9 cellular contexts compared by ENCODE assay signal in genomic region chr2:241560181-241560882, GRCh38. TPM values are rescaled to one million over a fixed set of nuclear protein-coding genes. Genes with fewer than 3 reads are reported as not detected.
DNase-seq lines count a peak whose midpoint lies in the region; ATAC-seq and TF ChIP-seq lines count a peak whose summit lies in the region.
"Had no signal": no experiment of that assay in that cellular context is flagged by ENCODE, and none has a peak within 500 bp of the region (broad histone marks: within the 10 kb centered on the region; RNA-seq: fewer than 3 reads in every experiment).

No MANE protein-coding gene starts in this region.

- no peaks in the 10 kb centered on the region for H3K9me2 ChIP-seq in PC-3 (replicated peaks; ENCODE audit: low read length)

- in situ Hi-C loops in KBM-7 (cut with MboI; ENCODE audit: low pct_unique_long_range_greater_than_20kb, low sequenced_read_pairs): no loop called here

- no peaks in the 10 kb centered on the region for H3K9me3 ChIP-seq in PC-3 (ENCODE audit: low read length)
- H3K9me3 ChIP-seq: neutrophil had no signal

- POLR2A ChIA-PET in AG04449 (lab: Yijun Ruan, JAX): interaction anchor here (0.6 to 2.0 kb wide), 6 partner anchors 13 to 709 kb away, joined by 3 to 12 read pairs (median 4); no protein-coding TSS in a partner anchor
- POLR2A ChIA-PET in PC-3 (lab: Charles Lee; ENCODE audit: unreplicated experiment): no interaction called here

- peak overlapping the region; percentile 75 for H3K9ac ChIP-seq in PC-3 (ENCODE audit: low read length)

- no peak overlapping the region for H3K27ac Mint-ChIP-seq in effector memory CD8-positive, alpha-beta T cell
- no peak overlapping the region for H3K27ac Mint-ChIP-seq in natural killer cell

- peaks cover 0 to 8% of the 10 kb centered on the region in 2 donors for H3K4me1 Mint-ChIP-seq in effector memory CD8-positive, alpha-beta T cell (ENCODE audit: low read depth in 2 of 2)
- H3K4me1 Mint-ChIP-seq in natural killer cell: peaks cover 5 to 14% of the 10 kb centered on the region in 2 donors

- CTCF ChIA-PET in AG04449 (lab: Yijun Ruan, JAX) (no interaction called here), PC-3 (lab: Charles Lee) (no interaction called here)

- H3K4me2 ChIP-seq in PC-3 (ENCODE audit: low read length): peak overlapping the region; percentile 99

- no peak for TF ChIP-seq CTCF in AG04449 (IDR thresholded peaks at IDR 0.05; ENCODE audit: insufficient read depth, low read length, missing control alignments)
- TF ChIP-seq CTCF in PC-3 (conservative IDR thresholded peaks at IDR 0.05; ENCODE audit: low read depth, low read length): no peak
- no peak for TF ChIP-seq CTCF in natural killer cell (IDR thresholded peaks at IDR 0.05)

- peak overlapping the region; percentile 70 for H3K4me3 ChIP-seq in AG04449 (ENCODE audit: low read depth, low read length)
- H3K4me3 ChIP-seq in PC-3 (ENCODE audit: low read length): peak overlapping the region; percentile 91

- no peak overlapping the region for H3K27ac ChIP-seq in PC-3 (ENCODE audit: low read length)
- H3K27ac ChIP-seq: neutrophil had no signal

- H3K4me1 ChIP-seq in PC-3 (ENCODE audit: insufficient read depth, low read length): peaks cover 51% of the 10 kb centered on the region

- intact Hi-C loops in PC-3 (cut with micrococcal nuclease) (no loop called here), natural killer cell (cut with micrococcal nuclease) (no loop called here)

- H2AFZ ChIP-seq in PC-3 (ENCODE audit: low read length): peak overlapping the region; percentile 90; the same call in 1 of the 2 replicates

- H3F3A ChIP-seq in PC-3 (ENCODE audit: low read length, unreplicated experiment): no peaks in the 10 kb centered on the region

- no peaks in the 10 kb centered on the region for H3K27me3 ChIP-seq in PC-3 (ENCODE audit: low read length)

- ATAC-seq in PC-3 (no peak), natural killer cell (no peak), HG02798 (IDR thresholded peaks at IDR 0.05; ENCODE audit: poor library complexity, unreplicated experiment) (no peak)
- ATAC-seq in effector memory CD8-positive, alpha-beta T cell (replicated peaks): no peak

- H3K36me3 Mint-ChIP-seq in effector memory CD8-positive, alpha-beta T cell (ENCODE audit: insufficient read depth): no peaks in the 10 kb centered on the region
- H3K36me3 Mint-ChIP-seq in natural killer cell: peaks cover 9% of the 10 kb centered on the region

- DNase-seq in AG04449 (ENCODE audit: low read depth, low spot score) (no peak), PC-3 (no peak), natural killer cell (no peak), DMS53 (lab: John Stamatoyannopoulos, UW) (no peak), KBM-7 (no peak), GF-D8 (lab: John Stamatoyannopoulos, UW) (no peak)
- no peak for DNase-seq in effector memory CD8-positive, alpha-beta T cell

- peaks cover 42% of the 10 kb centered on the region for H3K79me2 ChIP-seq in PC-3 (ENCODE audit: low read length)

- peak overlapping the region; percentile 68 to 69 for H3K4me3 Mint-ChIP-seq in effector memory CD8-positive, alpha-beta T cell
- H3K4me3 Mint-ChIP-seq in natural killer cell: peak overlapping the region; percentile 86

- H3K27me3 Mint-ChIP-seq in effector memory CD8-positive, alpha-beta T cell: peaks cover 26 to 56% of the 10 kb centered on the region in 2 donors
- peaks cover 12 to 16% of the 10 kb centered on the region in 2 donors for H3K27me3 Mint-ChIP-seq in natural killer cell (ENCODE audit: low read depth in 2 of 2)

- H3K36me3 ChIP-seq in PC-3 (ENCODE audit: low read depth, low read length): no peaks in the 10 kb centered on the region
- H3K36me3 ChIP-seq: neutrophil had no signal

- H4K20me1 ChIP-seq in PC-3 (ENCODE audit: low read length): no peaks in the 10 kb centered on the region

- TSS peak; percentile 74 for BruUV-seq in PC-3 (replicated peaks; lab: Mats Ljungman, UMichigan)

- peaks cover 0 to 6% of the 10 kb centered on the region in 2 donors for H3K9me3 Mint-ChIP-seq in effector memory CD8-positive, alpha-beta T cell
- peaks cover 0 to 4% of the 10 kb centered on the region in 2 donors for H3K9me3 Mint-ChIP-seq in natural killer cell

RNA-seq across cellular contexts. Expression of gene BOK, which starts 1.8 kb away (rescaled TPM):
- total RNA-seq in PC-3 (2014; rRNA removed) (30.2 and 39.3 TPM in 2 replicates), natural killer cell (10 to 100 TPM; 11.0 to 23.7 (median 19.6) TPM)

RNA-seq across cellular contexts. Expression of gene STK25, which starts 51.9 kb away (rescaled TPM):
- total RNA-seq in PC-3 (2014; rRNA removed) (198 and 245 TPM in 2 replicates), natural killer cell (100 to 1,000 TPM; 110 to 140 (median 135) TPM)
